ENCODE assay signal across 12 cellular contexts in genomic region chr9:89878687-89879086, GRCh38.
DNase-seq lines count a peak whose midpoint lies in the region; ATAC-seq and TF ChIP-seq lines count a peak whose summit lies in the region.
"Had no signal": no experiment of that assay in that cellular context is flagged by ENCODE, and none has a peak within 500 bp of the region (broad histone marks: within the 10 kb centered on the region; RNA-seq: fewer than 3 reads in every experiment).

No MANE protein-coding gene starts in this region.

- no TSS peak for BruUV-seq in PC-9 (replicated peaks; lab: Mats Ljungman, UMichigan)

- intact Hi-C loops in PC-9 (cut with micrococcal nuclease; ENCODE audit: unreplicated experiment), result no loop called here

- H3F3A ChIP-seq in PC-9 (ENCODE audit: insufficient read depth, low read depth), result peaks cover 15% of the 10 kb centered on the region; the same call in 1 of the 2 replicates

- H3K9me3 Mint-ChIP-seq in glutamatergic neuron (ENCODE audit: unreplicated experiment), result peaks cover 6% of the 10 kb centered on the region
- H3K9me3 Mint-ChIP-seq in progenitor cell of endocrine pancreas (ENCODE audit: low read depth), result no peaks in the 10 kb centered on the region
- H3K9me3 Mint-ChIP-seq: CD8-positive, alpha-beta T cell; dendritic cell treated with granulocyte-macrophage colony-stimulating factor and Interleukin-4, amounts not matched to agents 40 ng/mL and 50 ng/mL, for 4 days; stimulated activated naive CD8-positive, alpha-beta T cell treated with anti-CD3 and anti-CD28 coated beads, Interleukin-15, amount 100 ng/mL, for 72 hours had no signal

- TF ChIP-seq CTCF in glutamatergic neuron (IDR thresholded peaks at IDR 0.05; ENCODE audit: partially characterized antibody, unreplicated experiment) (no peak), progenitor cell of endocrine pancreas (IDR thresholded peaks at IDR 0.05; ENCODE audit: unreplicated experiment) (no peak), PC-9 (conservative IDR thresholded peaks at IDR 0.05) (no peak)

- H3K4me2 ChIP-seq in PC-9, result no peak overlapping the region
- H3K4me2 ChIP-seq: smooth muscle cell had no signal

- H3K27me3 Mint-ChIP-seq in glutamatergic neuron (ENCODE audit: unreplicated experiment) (no peaks in the 10 kb centered on the region), progenitor cell of endocrine pancreas (peaks cover 20% of the 10 kb centered on the region)
- H3K27me3 Mint-ChIP-seq: dendritic cell treated with granulocyte-macrophage colony-stimulating factor and Interleukin-4, amounts not matched to agents 40 ng/mL and 50 ng/mL, for 4 days; stimulated activated naive CD8-positive, alpha-beta T cell treated with anti-CD3 and anti-CD28 coated beads, Interleukin-15, amount 100 ng/mL, for 72 hours had no signal

- H3K4me1 Mint-ChIP-seq in glutamatergic neuron (ENCODE audit: low read depth, unreplicated experiment) (peaks cover 19% of the 10 kb centered on the region), progenitor cell of endocrine pancreas (ENCODE audit: low read depth) (peaks cover 1% of the 10 kb centered on the region)
- H3K4me1 Mint-ChIP-seq: stimulated activated naive CD8-positive, alpha-beta T cell treated with anti-CD3 and anti-CD28 coated beads, Interleukin-15, amount 100 ng/mL, for 72 hours had no signal

- H3K36me3 ChIP-seq in PC-9 (ENCODE audit: low read depth), result no peaks in the 10 kb centered on the region

- peaks cover 6% of the 10 kb centered on the region for H3K36me3 Mint-ChIP-seq in glutamatergic neuron (ENCODE audit: unreplicated experiment)
- H3K36me3 Mint-ChIP-seq in progenitor cell of endocrine pancreas (ENCODE audit: insufficient read depth), result no peaks in the 10 kb centered on the region
- H3K36me3 Mint-ChIP-seq: CD8-positive, alpha-beta T cell had no signal

- H3K4me3 ChIP-seq in PC-9, result no peak overlapping the region
- H3K4me3 ChIP-seq: smooth muscle cell had no signal

- ATAC-seq in GM21515 (IDR thresholded peaks at IDR 0.05; ENCODE audit: unreplicated experiment), result no peak
- ATAC-seq: CD8-positive, alpha-beta T cell; stimulated activated naive CD8-positive, alpha-beta T cell treated with anti-CD3 and anti-CD28 coated beads, Interleukin-15, amount 100 ng/mL, for 72 hours had no signal

- CTCF ChIA-PET in PC-9 (lab: Charles Lee), result no interaction called here

- H3K4me1 ChIP-seq in PC-9 (replicated peaks; ENCODE audit: insufficient read depth), result no peaks in the 10 kb centered on the region

- no peak overlapping the region for H2AFZ ChIP-seq in PC-9

- peaks cover 65% of the 10 kb centered on the region for H3K27me3 ChIP-seq in PC-9 (ENCODE audit: insufficient read depth, low read depth)

- H3K27ac ChIP-seq in PC-9, result no peak overlapping the region

- H3K4me3 Mint-ChIP-seq in glutamatergic neuron (ENCODE audit: unreplicated experiment), result no peak overlapping the region
- H3K4me3 Mint-ChIP-seq in progenitor cell of endocrine pancreas (ENCODE audit: low read depth), result no peak overlapping the region
- H3K4me3 Mint-ChIP-seq: CD8-positive, alpha-beta T cell; dendritic cell treated with granulocyte-macrophage colony-stimulating factor and Interleukin-4, amounts not matched to agents 40 ng/mL and 50 ng/mL, for 4 days; stimulated activated naive CD8-positive, alpha-beta T cell treated with anti-CD3 and anti-CD28 coated beads, Interleukin-15, amount 100 ng/mL, for 72 hours had no signal

- POLR2A ChIA-PET in PC-9 (lab: Charles Lee; ENCODE audit: unreplicated experiment), result no interaction called here

- H3K27ac Mint-ChIP-seq in glutamatergic neuron (ENCODE audit: unreplicated experiment), result peak overlapping the region; percentile 57
- H3K27ac Mint-ChIP-seq in progenitor cell of endocrine pancreas, result peak overlapping the region; percentile 58
- H3K27ac Mint-ChIP-seq: CD8-positive, alpha-beta T cell; dendritic cell treated with granulocyte-macrophage colony-stimulating factor and Interleukin-4, amounts not matched to agents 40 ng/mL and 50 ng/mL, for 4 days had no signal

- DNase-seq in DMS153 (lab: John Stamatoyannopoulos, UW), result peak; percentile 83
- DNase-seq in NCI-H345 (lab: John Stamatoyannopoulos, UW), result peak; percentile 92
- peak; percentile 15 for DNase-seq in glutamatergic neuron
- DNase-seq in progenitor cell of endocrine pancreas (ENCODE audit: low spot score, unreplicated experiment), result no peak
- DNase-seq in PC-9, result no peak
- DNase-seq in activated T-cell treated with anti-CD3 and anti-CD28 coated beads for 4 hours, result no peak
- DNase-seq in activated CD4-positive, alpha-beta T cell treated with anti-CD3 and anti-CD28 coated beads for 1 hour, result no peak

- no peaks in the 10 kb centered on the region for H3K9me3 ChIP-seq in PC-9 (ENCODE audit: insufficient read depth, low read depth)

- H3K9me2 ChIP-seq in PC-9 (ENCODE audit: insufficient read depth), result no peaks in the 10 kb centered on the region

- no peaks in the 10 kb centered on the region for H4K20me1 ChIP-seq in PC-9 (ENCODE audit: insufficient read depth)

- no peaks in the 10 kb centered on the region for H3K79me2 ChIP-seq in PC-9 (ENCODE audit: low read depth)

Comparison
In these comparisons a context has a peak if more than half of its experiments do, and no peak if none do; other contexts are left out.
1. DNase-seq: peak in DMS153 (single experiment), NCI-H345 (single experiment) and glutamatergic neuron (single experiment); none in progenitor cell of endocrine pancreas (single experiment), PC-9 (0 of 2), activated T-cell treated with anti-CD3 and anti-CD28 coated beads for 4 hours (single experiment) and activated CD4-positive, alpha-beta T cell treated with anti-CD3 and anti-CD28 coated beads for 1 hour (single experiment).